ENCODE assay signal across 8 cellular contexts in the genomic region with DNA sequence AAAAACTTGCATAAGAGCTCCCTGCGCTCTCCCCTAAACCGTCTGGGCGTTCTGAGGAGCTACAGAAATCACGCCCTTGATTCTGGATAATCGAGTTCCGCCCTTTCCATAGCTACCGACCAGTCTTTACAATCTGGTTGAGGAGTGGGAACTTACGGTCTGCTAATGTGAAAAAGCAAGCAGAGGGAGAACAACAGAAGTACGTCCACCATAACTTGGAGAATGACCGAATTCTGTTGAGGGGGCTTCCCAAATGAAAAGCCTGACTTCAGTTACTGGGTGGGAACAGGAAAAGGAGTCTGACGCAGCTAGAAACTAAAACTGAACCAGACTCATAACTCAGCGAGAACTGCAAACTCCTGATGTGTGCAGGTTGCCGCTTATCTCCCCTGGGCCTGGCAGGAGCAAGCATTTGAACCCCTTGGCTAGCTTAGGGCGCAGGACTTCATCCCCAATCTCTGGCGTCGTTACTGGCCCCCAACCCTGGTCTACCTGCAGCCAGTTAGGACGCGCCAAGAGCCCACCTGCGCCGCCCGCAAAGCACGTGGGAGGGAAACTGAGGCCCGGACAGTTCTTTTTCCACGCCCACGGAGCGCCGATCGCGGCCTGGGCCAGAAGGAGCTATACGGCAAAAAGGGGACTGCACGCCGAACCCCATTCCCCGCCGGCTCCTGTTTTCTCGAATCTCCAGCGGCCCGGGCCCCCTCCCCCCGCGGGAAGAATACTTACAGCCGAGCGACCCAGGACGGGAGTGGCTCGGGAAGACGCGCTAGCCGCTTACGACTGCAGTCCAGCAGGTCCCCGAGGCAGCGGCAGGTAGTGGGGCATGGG. TPM values are rescaled to one million over a fixed set of nuclear protein-coding genes. Genes with fewer than 3 reads are reported as not detected.
A peak's percentile ranks its signal among the peaks of the same experiment; 100 is the strongest.
DNase-seq lines count a peak whose midpoint lies in the region; TF ChIP-seq lines count a peak whose summit lies in the region.

No MANE protein-coding gene starts in this region.

- TF ChIP-seq CTCF in AG04450 (IDR thresholded peaks at IDR 0.05; ENCODE audit: low read depth, low read length) (no peak), cardiac fibroblast (IDR thresholded peaks at IDR 0.05; ENCODE audit: low read depth, low read length) (no peak)

- no peak for DNase-seq in AG04450 (ENCODE audit: low read depth, low spot score)
- DNase-seq in GM19238 (ENCODE audit: insufficient read length, low spot score): peak; percentile 17
- peak; percentile 48 for DNase-seq in NCI-H1694 (lab: John Stamatoyannopoulos, UW)
- DNase-seq in cardiac fibroblast (ENCODE audit: low read depth in 2 of 2): peak; percentile 38 to 66
- no peak for DNase-seq in NCI-H2227 (lab: John Stamatoyannopoulos, UW; ENCODE audit: unreplicated experiment)
- DNase-seq in mesenteric fat pad (ENCODE audit: low spot score): no peak

- POLR2A ChIA-PET in AG04450 (lab: Yijun Ruan, JAX): interaction anchor here (0.8 to 2.4 kb wide), 7 partner anchors 10 to 494 kb away, joined by 3 to 29 read pairs (median 3); no protein-coding TSS in a partner anchor

- peaks cover 3% of the 10 kb centered on the region; the same call in 1 of the 2 replicates for H3K9me3 ChIP-seq in AG04450 (ENCODE audit: control insufficient read depth, insufficient read depth, low read length)

- H3K27me3 ChIP-seq in AG04450 (ENCODE audit: control insufficient read depth, insufficient read depth, low read length) (no peaks in the 10 kb centered on the region), layer of hippocampus (ENCODE audit: control insufficient read depth, insufficient read depth, low read length) (no peaks in the 10 kb centered on the region)

- H3K4me3 ChIP-seq in AG04450 (ENCODE audit: low read depth, low read length) (peak overlapping the region; percentile 75), cardiac fibroblast (replicated peaks in 1 of 2; ENCODE audit: low read depth in 2 of 2, low read length in 2 of 2) (peak overlapping the region; percentile 81 to 86)

- CTCF ChIA-PET in AG04450 (lab: Charles Lee): interaction anchor here (0.6 to 4.8 kb wide), 5 partner anchors 12 to 936 kb away, joined by 3 to 35 read pairs (median 3); no protein-coding TSS in a partner anchor

- H3K27ac ChIP-seq in AG04450 (ENCODE audit: low read depth, low read length): peak overlapping the region; percentile 85
- H3K27ac ChIP-seq in layer of hippocampus (ENCODE audit: low read depth, low read length): peak overlapping the region; percentile 89
- H3K27ac ChIP-seq in temporal lobe (ENCODE audit: low read depth, low read length): peak overlapping the region; percentile 71

RNA-seq across cellular contexts. Expression of a gene that starts 0.8 kb away (rescaled TPM):
- 58.2 and 80.1 TPM in 2 replicates for polyA plus RNA-seq in AG04450 (2011; rRNA removed)
- polyA minus RNA-seq in AG04450 (2011; rRNA and poly(A)+ RNA removed): 186 and 245 TPM in 2 replicates
- total RNA-seq in temporal lobe (12.3 TPM), mesenteric fat pad (17.6 TPM)

Comparison
In these comparisons a context has a peak if more than half of its experiments do, and no peak if none do; other contexts are left out.
1. DNase-seq: peak in GM19238 (single experiment), NCI-H1694 (single experiment) and cardiac fibroblast (2 of 2); none in AG04450 (single experiment), NCI-H2227 (single experiment) and mesenteric fat pad (single experiment).
2. Peak in every context shown above with its lines, with median percentiles within 50 percentile points of each other: H3K27ac ChIP-seq.